In genomic region chr20:18507218-18508191, GRCh38 we compare ENCODE assay signal across 1 cellular context.
TF ChIP-seq lines count a peak whose summit lies in the region.

Gene SEC23B, plus strand, starts transcription at chr20:18507940. Its CDS starts 2,896 bp downstream, at chr20:18510836.

TF ChIP-seq in HepG2, 621 proteins besides CTCF, POLR2A, EP300 and RAD21 (continued from another document):
- TF ChIP-seq TRAFD1 (CRISPR knock-in tag; IDR thresholded peaks at IDR 0.05; ENCODE audit: borderline replicate concordance) (0 out of 2 replicates have a peak, but pooled peaks have one; percentile 74), ZFYVE20 (CRISPR knock-in tag; IDR thresholded peaks at IDR 0.05; ENCODE audit: borderline replicate concordance, low read depth) (no peak), NKX3-1 (CRISPR knock-in tag; IDR thresholded peaks at IDR 0.05) (peak; percentile 84; the same call in 1 of the 2 replicates), ZNF704 (CRISPR knock-in tag; IDR thresholded peaks at IDR 0.05; ENCODE audit: borderline replicate concordance) (peak; percentile 98), POGZ (CRISPR knock-in tag; IDR thresholded peaks at IDR 0.05) (peak; percentile 96), NAIF1 (CRISPR knock-in tag; IDR thresholded peaks at IDR 0.05; ENCODE audit: borderline replicate concordance) (peak; percentile 94), ZNF792 (CRISPR knock-in tag; IDR thresholded peaks at IDR 0.05) (peak; percentile 84), HNRNPL (IDR thresholded peaks at IDR 0.05; ENCODE audit: low read depth, low read length) (no peak; the same call in none of the 2 replicates), HNF1B (CRISPR knock-in tag; IDR thresholded peaks at IDR 0.05) (peak; percentile 98), TOE1 (CRISPR knock-in tag; IDR thresholded peaks at IDR 0.05) (peak; percentile 81), ZNF557 (CRISPR knock-in tag; IDR thresholded peaks at IDR 0.05) (peak; percentile 93), ZBTB7A (CRISPR knock-in tag; IDR thresholded peaks at IDR 0.05) (no peak), GLI4 (CRISPR knock-in tag; IDR thresholded peaks at IDR 0.05; ENCODE audit: borderline replicate concordance) (no peak), HOXA3 (CRISPR knock-in tag; IDR thresholded peaks at IDR 0.05) (peak; percentile 100), ZNF260 (CRISPR knock-in tag; IDR thresholded peaks at IDR 0.05; ENCODE audit: borderline replicate concordance, low read depth) (no peak), KLF6 (CRISPR knock-in tag; IDR thresholded peaks at IDR 0.05) (peak; percentile 92), KDM4B (CRISPR knock-in tag; IDR thresholded peaks at IDR 0.05) (no peak; the same call in 1 of the 2 replicates), ZNF460 (CRISPR knock-in tag; IDR thresholded peaks at IDR 0.05; ENCODE audit: borderline replicate concordance) (no peak), SSRP1 (CRISPR knock-in tag; IDR thresholded peaks at IDR 0.05) (no peak), ZNF17 (CRISPR knock-in tag; IDR thresholded peaks at IDR 0.05) (no peak), RBM22 (optimal IDR thresholded peaks at IDR 0.05; ENCODE audit: low read length) (no peak), MLLT10 (CRISPR knock-in tag; IDR thresholded peaks at IDR 0.05) (no peak), NFRKB (IDR thresholded peaks at IDR 0.05) (peak; percentile 96), MLX (CRISPR knock-in tag; IDR thresholded peaks at IDR 0.05) (peak; percentile 51), ZNF160 (CRISPR knock-in tag; IDR thresholded peaks at IDR 0.05) (0 out of 2 replicates have a peak, but pooled peaks have one; percentile 65), SIN3A (IDR thresholded peaks at IDR 0.05; ENCODE audit: borderline replicate concordance, low read depth, low read length) (peak; percentile 83; the same call in 1 of the 2 replicates), ZNF3 (CRISPR knock-in tag; IDR thresholded peaks at IDR 0.05) (peak; percentile 71; the same call in 1 of the 2 replicates), ZNF281 (CRISPR knock-in tag; IDR thresholded peaks at IDR 0.05; ENCODE audit: borderline replicate concordance) (no peak), POLR2AphosphoS2 (IDR thresholded peaks at IDR 0.05; ENCODE audit: low read depth, low read length) (peak; percentile 92; the same call in 1 of the 2 replicates), MTF2 (CRISPR knock-in tag; IDR thresholded peaks at IDR 0.05; ENCODE audit: borderline replicate concordance) (0 out of 2 replicates have a peak, but pooled peaks have one; percentile 17), CENPX (CRISPR knock-in tag; IDR thresholded peaks at IDR 0.05) (no peak), ZNF280D (CRISPR knock-in tag; IDR thresholded peaks at IDR 0.05) (peak; percentile 99), GLMP (CRISPR knock-in tag; IDR thresholded peaks at IDR 0.05; ENCODE audit: borderline replicate concordance) (no peak), ERF (CRISPR knock-in tag; IDR thresholded peaks at IDR 0.05) (peak; percentile 96), ZSCAN20 (CRISPR knock-in tag; IDR thresholded peaks at IDR 0.05; ENCODE audit: borderline replicate concordance) (peak; percentile 98), MEIS2 (CRISPR knock-in tag; IDR thresholded peaks at IDR 0.05) (peak; percentile 54; the same call in 1 of the 2 replicates), ZFP1 (CRISPR knock-in tag; IDR thresholded peaks at IDR 0.05) (peak; percentile 83), MEIS1 (CRISPR knock-in tag; IDR thresholded peaks at IDR 0.05; ENCODE audit: borderline replicate concordance) (peak; percentile 98), HIC2 (CRISPR knock-in tag; IDR thresholded peaks at IDR 0.05; ENCODE audit: low read depth) (no peak; the same call in 1 of the 2 replicates), PRDM15 (CRISPR knock-in tag; IDR thresholded peaks at IDR 0.05) (peak; percentile 68), KAT8 (CRISPR knock-in tag; IDR thresholded peaks at IDR 0.05) (peak; percentile 99)
